Comparison of ENCODE assay signal across 1 cellular context in the genomic region with DNA sequence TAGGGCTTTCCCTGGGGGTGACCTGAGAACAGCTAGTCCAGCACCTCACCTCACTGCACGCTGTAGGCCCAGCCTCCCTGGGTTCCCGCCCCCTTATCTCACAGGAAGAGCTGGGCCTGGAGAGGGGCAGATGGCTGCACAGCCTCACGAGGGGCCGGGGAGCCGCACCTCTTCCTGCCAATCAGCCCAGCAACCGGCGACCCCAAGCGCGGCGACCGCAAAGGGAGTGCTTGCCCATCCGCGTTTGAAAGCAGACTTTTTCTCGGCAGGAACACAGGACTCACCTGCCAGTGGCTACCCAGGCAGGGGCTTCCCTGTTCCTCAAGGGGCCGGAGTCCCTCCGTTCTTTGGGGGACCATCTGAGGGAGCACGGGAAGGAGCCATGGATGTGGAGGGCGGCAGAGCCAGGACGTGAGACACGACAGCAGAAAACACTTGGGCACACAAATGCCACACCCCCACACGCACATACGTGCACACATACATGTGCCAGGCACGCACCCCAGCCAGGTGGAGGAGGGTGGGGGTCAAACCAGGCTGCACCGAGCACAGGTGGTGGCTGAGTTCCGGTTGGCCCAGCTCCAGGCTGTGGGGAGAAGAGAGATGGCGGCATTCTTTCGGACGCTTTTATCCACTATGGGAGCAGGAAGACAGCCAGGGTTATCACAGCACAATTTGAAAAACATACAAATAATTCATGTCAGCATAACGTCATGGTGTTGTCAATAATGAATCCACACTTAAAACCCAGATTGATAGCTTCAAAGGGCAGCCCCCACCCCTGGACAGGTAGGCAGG.
TF ChIP-seq lines count a peak whose summit lies in the region.

No MANE protein-coding gene starts in this region.

TF ChIP-seq in IMR-90, 13 proteins besides CTCF, POLR2A, EP300 and RAD21:
- no peak for TF ChIP-seq NFE2L2 (IDR thresholded peaks at IDR 0.05; ENCODE audit: low read depth, low read length)
- TF ChIP-seq MXI1 (IDR thresholded peaks at IDR 0.05; ENCODE audit: borderline replicate concordance, low read depth, low read length) = no peak
- no peak for TF ChIP-seq SMC3 (IDR thresholded peaks at IDR 0.05; ENCODE audit: low read depth, low read length)
- TF ChIP-seq CHD1 (IDR thresholded peaks at IDR 0.05; ENCODE audit: low read depth, low read length) = no peak
- TF ChIP-seq, protein P1, sequence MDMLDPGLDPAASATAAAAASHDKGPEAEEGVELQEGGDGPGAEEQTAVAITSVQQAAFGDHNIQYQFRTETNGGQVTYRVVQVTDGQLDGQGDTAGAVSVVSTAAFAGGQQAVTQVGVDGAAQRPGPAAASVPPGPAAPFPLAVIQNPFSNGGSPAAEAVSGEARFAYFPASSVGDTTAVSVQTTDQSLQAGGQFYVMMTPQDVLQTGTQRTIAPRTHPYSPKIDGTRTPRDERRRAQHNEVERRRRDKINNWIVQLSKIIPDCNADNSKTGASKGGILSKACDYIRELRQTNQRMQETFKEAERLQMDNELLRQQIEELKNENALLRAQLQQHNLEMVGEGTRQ (IDR thresholded peaks at IDR 0.05; ENCODE audit: low read depth, low read length) = no peak
- no peak for TF ChIP-seq MAZ (IDR thresholded peaks at IDR 0.05; ENCODE audit: borderline replicate concordance, low read depth, low read length)
- TF ChIP-seq RFX5 (IDR thresholded peaks at IDR 0.05; ENCODE audit: low read depth, low read length) = no peak
- no peak for TF ChIP-seq RCOR1 (IDR thresholded peaks at IDR 0.05; ENCODE audit: insufficient replicate concordance, low read length)
- no peak for TF ChIP-seq CEBPB (IDR thresholded peaks at IDR 0.05; ENCODE audit: low read depth, low read length)
- TF ChIP-seq FOS (IDR thresholded peaks at IDR 0.05; ENCODE audit: low read depth, low read length) = no peak
- TF ChIP-seq, protein P2, sequence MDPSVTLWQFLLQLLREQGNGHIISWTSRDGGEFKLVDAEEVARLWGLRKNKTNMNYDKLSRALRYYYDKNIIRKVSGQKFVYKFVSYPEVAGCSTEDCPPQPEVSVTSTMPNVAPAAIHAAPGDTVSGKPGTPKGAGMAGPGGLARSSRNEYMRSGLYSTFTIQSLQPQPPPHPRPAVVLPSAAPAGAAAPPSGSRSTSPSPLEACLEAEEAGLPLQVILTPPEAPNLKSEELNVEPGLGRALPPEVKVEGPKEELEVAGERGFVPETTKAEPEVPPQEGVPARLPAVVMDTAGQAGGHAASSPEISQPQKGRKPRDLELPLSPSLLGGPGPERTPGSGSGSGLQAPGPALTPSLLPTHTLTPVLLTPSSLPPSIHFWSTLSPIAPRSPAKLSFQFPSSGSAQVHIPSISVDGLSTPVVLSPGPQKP (IDR thresholded peaks at IDR 0.05; ENCODE audit: borderline replicate concordance, low read depth, low read length) = no peak
- TF ChIP-seq MAFK (IDR thresholded peaks at IDR 0.05; ENCODE audit: low read depth, low read length) = no peak
